In the genomic region with DNA sequence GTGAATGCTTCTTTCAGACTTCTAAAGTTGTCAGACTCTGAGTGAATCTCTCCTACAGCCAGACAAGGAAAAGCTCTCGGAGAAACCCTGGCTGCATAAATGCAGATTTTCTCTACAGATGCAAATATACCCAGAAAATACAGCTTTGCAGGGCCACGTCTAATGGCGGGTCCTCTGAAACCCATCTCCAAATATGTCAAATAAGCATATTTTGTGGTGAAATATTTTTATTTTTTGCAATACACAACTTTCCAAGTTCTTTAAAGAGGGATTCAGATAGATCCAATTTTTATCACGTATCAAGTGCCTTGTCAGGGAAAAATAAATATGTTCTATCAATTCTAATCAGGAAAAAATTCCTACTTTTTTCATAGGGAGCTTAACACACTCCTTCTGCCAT, we compare ENCODE assay signal across 3 cellular contexts.
TF ChIP-seq lines count a peak whose summit lies in the region.

No MANE protein-coding gene starts in this region.

TF ChIP-seq in HepG2, 621 proteins besides CTCF, POLR2A, EP300 and RAD21:
- TF ChIP-seq MAFK (conservative IDR thresholded peaks at IDR 0.05 in 1 of 2, IDR thresholded peaks at IDR 0.05 in 1 of 2; ENCODE audit: low read length in 2 of 2), result peak; percentile 86
- TF ChIP-seq MAFF (IDR thresholded peaks at IDR 0.05; ENCODE audit: low read depth, low read length), result peak; percentile 87
- TF ChIP-seq THAP11 (CRISPR knock-in tag; IDR thresholded peaks at IDR 0.05), result no peak

TF ChIP-seq in IMR-90, 13 proteins besides CTCF, POLR2A, EP300 and RAD21:
- TF ChIP-seq RCOR1 (IDR thresholded peaks at IDR 0.05; ENCODE audit: insufficient replicate concordance, low read length) (no peak), RFX5 (IDR thresholded peaks at IDR 0.05; ENCODE audit: low read depth, low read length) (no peak), SMC3 (IDR thresholded peaks at IDR 0.05; ENCODE audit: low read depth, low read length) (no peak), CHD1 (IDR thresholded peaks at IDR 0.05; ENCODE audit: low read depth, low read length) (no peak), MAFK (IDR thresholded peaks at IDR 0.05; ENCODE audit: low read depth, low read length) (peak; percentile 72)

TF ChIP-seq in K562, 482 proteins besides CTCF, POLR2A, EP300 and RAD21:
- TF ChIP-seq ZBTB7A (IDR thresholded peaks at IDR 0.05; ENCODE audit: borderline replicate concordance, control insufficient read depth, low read depth, low read length) (no peak), NFRKB (IDR thresholded peaks at IDR 0.05; ENCODE audit: low read depth) (no peak), COPS2 (conservative IDR thresholded peaks at IDR 0.05) (no peak), CBX3 (IDR thresholded peaks at IDR 0.05; ENCODE audit: borderline replicate concordance in 1 of 2, low read length in 2 of 2) (no peak), ATF7 (IDR thresholded peaks at IDR 0.05) (no peak), ELF1 (tag; IDR thresholded peaks at IDR 0.05) (no peak), HLTF (IDR thresholded peaks at IDR 0.05) (no peak), ARID1B (IDR thresholded peaks at IDR 0.05) (no peak), ESRRA (IDR thresholded peaks at IDR 0.05; ENCODE audit: borderline replicate concordance, low read depth) (no peak), MAFF (IDR thresholded peaks at IDR 0.05; ENCODE audit: low read length) (0 out of 2 replicates have a peak, but pooled peaks have one; percentile 30), KAT2B (IDR thresholded peaks at IDR 0.05; ENCODE audit: low read depth, low read length) (no peak), ZNF324 (CRISPR knock-in tag; IDR thresholded peaks at IDR 0.05) (no peak), THRAP3 (IDR thresholded peaks at IDR 0.05; ENCODE audit: borderline replicate concordance) (no peak), KAT8 (IDR thresholded peaks at IDR 0.05; ENCODE audit: low read depth) (no peak), MAFG (tag; conservative IDR thresholded peaks at IDR 0.05) (peak; percentile 32), BHLHE40 (IDR thresholded peaks at IDR 0.05; ENCODE audit: low read length) (no peak), C11orf30 (IDR thresholded peaks at IDR 0.05; ENCODE audit: low read depth) (0 out of 2 replicates have a peak, but pooled peaks have one; percentile 13), DPF2 (IDR thresholded peaks at IDR 0.05) (no peak), TGIF2 (CRISPR knock-in tag; IDR thresholded peaks at IDR 0.05) (no peak), MAFK (IDR thresholded peaks at IDR 0.05; ENCODE audit: low read length) (0 out of 2 replicates have a peak, but pooled peaks have one; percentile 15), TAF9B (IDR thresholded peaks at IDR 0.05; ENCODE audit: partially characterized antibody) (no peak), EHMT2 (IDR thresholded peaks at IDR 0.05) (no peak), ZNF316 (IDR thresholded peaks at IDR 0.05) (peak; percentile 38; the same call in 1 of the 2 replicates), FOXJ2 (tag; IDR thresholded peaks at IDR 0.05) (no peak)
- TF ChIP-seq, protein P1, sequence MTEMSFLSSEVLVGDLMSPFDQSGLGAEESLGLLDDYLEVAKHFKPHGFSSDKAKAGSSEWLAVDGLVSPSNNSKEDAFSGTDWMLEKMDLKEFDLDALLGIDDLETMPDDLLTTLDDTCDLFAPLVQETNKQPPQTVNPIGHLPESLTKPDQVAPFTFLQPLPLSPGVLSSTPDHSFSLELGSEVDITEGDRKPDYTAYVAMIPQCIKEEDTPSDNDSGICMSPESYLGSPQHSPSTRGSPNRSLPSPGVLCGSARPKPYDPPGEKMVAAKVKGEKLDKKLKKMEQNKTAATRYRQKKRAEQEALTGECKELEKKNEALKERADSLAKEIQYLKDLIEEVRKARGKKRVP (CRISPR knock-in tag; IDR thresholded peaks at IDR 0.05), result no peak
- TF ChIP-seq, protein P2, sequence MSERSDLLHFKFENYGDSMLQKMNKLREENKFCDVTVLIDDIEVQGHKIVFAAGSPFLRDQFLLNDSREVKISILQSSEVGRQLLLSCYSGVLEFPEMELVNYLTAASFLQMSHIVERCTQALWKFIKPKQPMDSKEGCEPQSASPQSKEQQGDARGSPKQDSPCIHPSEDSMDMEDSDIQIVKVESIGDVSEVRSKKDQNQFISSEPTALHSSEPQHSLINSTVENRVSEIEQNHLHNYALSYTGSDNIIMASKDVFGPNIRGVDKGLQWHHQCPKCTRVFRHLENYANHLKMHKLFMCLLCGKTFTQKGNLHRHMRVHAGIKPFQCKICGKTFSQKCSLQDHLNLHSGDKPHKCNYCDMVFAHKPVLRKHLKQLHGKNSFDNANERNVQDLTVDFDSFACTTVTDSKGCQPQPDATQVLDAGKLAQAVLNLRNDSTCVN (CRISPR knock-in tag; IDR thresholded peaks at IDR 0.05), result no peak
- TF ChIP-seq, protein P3, sequence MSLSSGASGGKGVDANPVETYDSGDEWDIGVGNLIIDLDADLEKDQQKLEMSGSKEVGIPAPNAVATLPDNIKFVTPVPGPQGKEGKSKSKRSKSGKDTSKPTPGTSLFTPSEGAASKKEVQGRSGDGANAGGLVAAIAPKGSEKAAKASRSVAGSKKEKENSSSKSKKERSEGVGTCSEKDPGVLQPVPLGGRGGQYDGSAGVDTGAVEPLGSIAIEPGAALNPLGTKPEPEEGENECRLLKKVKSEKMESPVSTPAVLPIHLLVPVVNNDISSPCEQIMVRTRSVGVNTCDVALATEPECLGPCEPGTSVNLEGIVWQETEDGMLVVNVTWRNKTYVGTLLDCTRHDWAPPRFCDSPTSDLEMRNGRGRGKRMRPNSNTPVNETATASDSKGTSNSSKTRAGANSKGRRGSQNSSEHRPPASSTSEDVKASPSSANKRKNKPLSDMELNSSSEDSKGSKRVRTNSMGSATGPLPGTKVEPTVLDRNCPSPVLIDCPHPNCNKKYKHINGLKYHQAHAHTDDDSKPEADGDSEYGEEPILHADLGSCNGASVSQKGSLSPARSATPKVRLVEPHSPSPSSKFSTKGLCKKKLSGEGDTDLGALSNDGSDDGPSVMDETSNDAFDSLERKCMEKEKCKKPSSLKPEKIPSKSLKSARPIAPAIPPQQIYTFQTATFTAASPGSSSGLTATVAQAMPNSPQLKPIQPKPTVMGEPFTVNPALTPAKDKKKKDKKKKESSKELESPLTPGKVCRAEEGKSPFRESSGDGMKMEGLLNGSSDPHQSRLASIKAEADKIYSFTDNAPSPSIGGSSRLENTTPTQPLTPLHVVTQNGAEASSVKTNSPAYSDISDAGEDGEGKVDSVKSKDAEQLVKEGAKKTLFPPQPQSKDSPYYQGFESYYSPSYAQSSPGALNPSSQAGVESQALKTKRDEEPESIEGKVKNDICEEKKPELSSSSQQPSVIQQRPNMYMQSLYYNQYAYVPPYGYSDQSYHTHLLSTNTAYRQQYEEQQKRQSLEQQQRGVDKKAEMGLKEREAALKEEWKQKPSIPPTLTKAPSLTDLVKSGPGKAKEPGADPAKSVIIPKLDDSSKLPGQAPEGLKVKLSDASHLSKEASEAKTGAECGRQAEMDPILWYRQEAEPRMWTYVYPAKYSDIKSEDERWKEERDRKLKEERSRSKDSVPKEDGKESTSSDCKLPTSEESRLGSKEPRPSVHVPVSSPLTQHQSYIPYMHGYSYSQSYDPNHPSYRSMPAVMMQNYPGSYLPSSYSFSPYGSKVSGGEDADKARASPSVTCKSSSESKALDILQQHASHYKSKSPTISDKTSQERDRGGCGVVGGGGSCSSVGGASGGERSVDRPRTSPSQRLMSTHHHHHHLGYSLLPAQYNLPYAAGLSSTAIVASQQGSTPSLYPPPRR (CRISPR knock-in tag; IDR thresholded peaks at IDR 0.05; ENCODE audit: borderline replicate concordance), result no peak
- TF ChIP-seq, protein P4, sequence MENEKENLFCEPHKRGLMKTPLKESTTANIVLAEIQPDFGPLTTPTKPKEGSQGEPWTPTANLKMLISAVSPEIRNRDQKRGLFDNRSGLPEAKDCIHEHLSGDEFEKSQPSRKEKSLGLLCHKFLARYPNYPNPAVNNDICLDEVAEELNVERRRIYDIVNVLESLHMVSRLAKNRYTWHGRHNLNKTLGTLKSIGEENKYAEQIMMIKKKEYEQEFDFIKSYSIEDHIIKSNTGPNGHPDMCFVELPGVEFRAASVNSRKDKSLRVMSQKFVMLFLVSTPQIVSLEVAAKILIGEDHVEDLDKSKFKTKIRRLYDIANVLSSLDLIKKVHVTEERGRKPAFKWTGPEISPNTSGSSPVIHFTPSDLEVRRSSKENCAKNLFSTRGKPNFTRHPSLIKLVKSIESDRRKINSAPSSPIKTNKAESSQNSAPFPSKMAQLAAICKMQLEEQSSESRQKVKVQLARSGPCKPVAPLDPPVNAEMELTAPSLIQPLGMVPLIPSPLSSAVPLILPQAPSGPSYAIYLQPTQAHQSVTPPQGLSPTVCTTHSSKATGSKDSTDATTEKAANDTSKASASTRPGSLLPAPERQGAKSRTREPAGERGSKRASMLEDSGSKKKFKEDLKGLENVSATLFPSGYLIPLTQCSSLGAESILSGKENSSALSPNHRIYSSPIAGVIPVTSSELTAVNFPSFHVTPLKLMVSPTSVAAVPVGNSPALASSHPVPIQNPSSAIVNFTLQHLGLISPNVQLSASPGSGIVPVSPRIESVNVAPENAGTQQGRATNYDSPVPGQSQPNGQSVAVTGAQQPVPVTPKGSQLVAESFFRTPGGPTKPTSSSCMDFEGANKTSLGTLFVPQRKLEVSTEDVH (IDR thresholded peaks at IDR 0.05; ENCODE audit: low read depth, partially characterized antibody), result no peak
